ENCODE assay signal across 12 cellular contexts in the genomic region with DNA sequence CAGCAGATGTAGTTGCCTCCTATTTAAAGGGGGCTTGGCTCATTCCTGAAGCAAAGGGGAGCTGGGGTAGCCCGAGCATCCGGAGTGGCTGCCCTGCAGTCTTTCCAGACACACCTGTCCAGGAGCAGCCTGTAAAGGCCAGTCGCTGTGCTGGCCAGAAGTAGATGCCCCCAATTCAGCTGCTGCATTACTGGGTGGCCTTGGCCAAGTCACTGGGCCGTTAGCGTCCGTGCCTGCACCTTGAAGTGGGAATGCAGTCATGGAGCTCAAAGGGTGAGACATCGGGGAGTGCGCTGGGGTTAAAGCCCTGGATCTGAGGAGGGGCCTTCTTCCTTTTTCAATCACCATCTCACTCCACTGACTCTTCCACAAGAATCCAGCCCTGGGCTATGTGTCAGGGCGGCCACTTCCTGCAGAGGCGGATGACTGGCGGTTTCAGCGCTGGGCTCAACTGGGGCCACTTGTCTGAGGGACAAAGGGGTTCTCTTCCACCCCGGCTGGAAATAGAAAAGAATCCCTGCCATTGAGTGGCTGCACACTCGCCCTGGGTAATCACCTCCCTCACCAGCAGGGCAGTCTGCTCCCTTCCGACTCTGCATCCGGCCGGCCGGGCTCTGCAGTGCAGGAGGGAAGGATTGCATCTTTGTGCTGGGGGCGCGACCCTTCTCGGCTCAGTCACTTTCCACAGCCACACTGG. TPM values are rescaled to one million over a fixed set of nuclear protein-coding genes. Genes with fewer than 3 reads are reported as not detected.
DNase-seq lines count a peak whose midpoint lies in the region; TF ChIP-seq lines count a peak whose summit lies in the region.
"Had no signal": no experiment of that assay in that cellular context is flagged by ENCODE, and none has a peak within 500 bp of the region (broad histone marks: within the 10 kb centered on the region; RNA-seq: fewer than 3 reads in every experiment).

No MANE protein-coding gene starts in this region.

- no peak overlapping the region for H3K27ac Mint-ChIP-seq in endothelial cell (ENCODE audit: unreplicated experiment)
- H3K27ac Mint-ChIP-seq: CD4-positive, alpha-beta T cell; mesothelial cell of epicardium had no signal

- peaks cover 2% of the 10 kb centered on the region for H3K27me3 Mint-ChIP-seq in endothelial cell (ENCODE audit: unreplicated experiment)

- H3K9me3 Mint-ChIP-seq in endothelial cell (ENCODE audit: unreplicated experiment), result no peaks in the 10 kb centered on the region
- H3K9me3 Mint-ChIP-seq: CD4-positive, alpha-beta T cell; mesothelial cell of epicardium had no signal

- in situ Hi-C loops in GM13976 (cut with MboI; ENCODE audit: low sequenced_read_pairs, unreplicated experiment), result no loop called here

- DNase-seq in RPMI7951 (ENCODE audit: low read depth), result peak; percentile 89
- peak; percentile 42 for DNase-seq in endothelial cell (ENCODE audit: low spot score)
- DNase-seq in mesenteric fat pad (ENCODE audit: low spot score), result peak; percentile 88
- peak in 31 of 49 donors; percentile 12 to 73 (median 39) for DNase-seq in substantia nigra (lab: John Stamatoyannopoulos, UW)
- DNase-seq in GM13976 (ENCODE audit: low spot score), result no peak
- no peak for DNase-seq in NK-92 (lab: John Stamatoyannopoulos, UW; ENCODE audit: unreplicated experiment)
- no peak for DNase-seq in DMS153 treated with DMSO at 0.1 percent for 48 hours (lab: John Stamatoyannopoulos, UW; ENCODE audit: unreplicated experiment)
- DNase-seq: aorta; CD4-positive, alpha-beta T cell; GDM1; ovary had no signal

- no peak for TF ChIP-seq CTCF in endothelial cell (IDR thresholded peaks at IDR 0.05; ENCODE audit: unreplicated experiment)
- no peak for TF ChIP-seq CTCF in GM13976 (IDR thresholded peaks at IDR 0.05; ENCODE audit: borderline replicate concordance, control extremely low read depth, extremely low read depth, insufficient read depth, missing control alignments)

- H3K4me1 Mint-ChIP-seq in endothelial cell (ENCODE audit: unreplicated experiment), result peaks cover 4% of the 10 kb centered on the region

- H3K36me3 Mint-ChIP-seq in endothelial cell (ENCODE audit: low read depth, unreplicated experiment), result peaks cover 14% of the 10 kb centered on the region
- H3K36me3 Mint-ChIP-seq: mesothelial cell of epicardium had no signal

- H3K27ac ChIP-seq in substantia nigra (ENCODE audit: low read depth, low read length, poor library complexity, severe bottlenecking), result peak overlapping the region; percentile 44
- H3K27ac ChIP-seq: ovary had no signal

- H3K4me3 Mint-ChIP-seq in endothelial cell (ENCODE audit: unreplicated experiment), result no peak overlapping the region
- H3K4me3 Mint-ChIP-seq: CD4-positive, alpha-beta T cell; mesothelial cell of epicardium had no signal

RNA-seq across cellular contexts. Expression of gene ALDH1A3, which starts 11.8 kb away (rescaled TPM):
- total RNA-seq in RPMI7951 (2014; rRNA removed; shearing (Covaris generic)), result 158 and 217 TPM in 2 replicates
- total RNA-seq in endothelial cell (ENCODE audit: unreplicated experiment) (13.9 TPM), mesenteric fat pad (194 TPM)
- total RNA-seq: CD4-positive, alpha-beta T cell; mesothelial cell of epicardium had no signal

RNA-seq across cellular contexts. Expression of gene LRRK1, which starts 27.7 kb away (rescaled TPM):
- total RNA-seq in RPMI7951 (2014; rRNA removed; shearing (Covaris generic)), result 5.0 and 10.8 TPM in 2 replicates
- total RNA-seq in endothelial cell (ENCODE audit: unreplicated experiment), result 4.8 TPM
- total RNA-seq in mesenteric fat pad, result 23.5 TPM

Comparison
In these comparisons a context has a peak if more than half of its experiments do, and no peak if none do; other contexts are left out.
1. DNase-seq: peak in RPMI7951 (single experiment), endothelial cell (single experiment), mesenteric fat pad (single experiment) and substantia nigra (31 of 49); none in GM13976 (single experiment), NK-92 (single experiment) and DMS153 treated with DMSO at 0.1 percent for 48 hours (single experiment).
2. RNA of gene ALDH1A3, which starts 11.8 kb away (total RNA-seq): 194 TPM in mesenteric fat pad (single experiment) and 158 to 217 TPM in RPMI7951; 13.9 TPM in endothelial cell (single experiment); every median in the first group is over 10 times any median in the second.